In genomic region chr6:251920-252319, GRCh38 we compare ENCODE assay signal across 1 cellular context.
TF ChIP-seq lines count a peak whose summit lies in the region.

No MANE protein-coding gene starts in this region.

TF ChIP-seq in SK-N-SH treated with all-trans-retinoic acid at 6 μM for 48 hours, 23 proteins besides CTCF, POLR2A, EP300 and RAD21 (continued from another document):
- TF ChIP-seq, protein P1, sequence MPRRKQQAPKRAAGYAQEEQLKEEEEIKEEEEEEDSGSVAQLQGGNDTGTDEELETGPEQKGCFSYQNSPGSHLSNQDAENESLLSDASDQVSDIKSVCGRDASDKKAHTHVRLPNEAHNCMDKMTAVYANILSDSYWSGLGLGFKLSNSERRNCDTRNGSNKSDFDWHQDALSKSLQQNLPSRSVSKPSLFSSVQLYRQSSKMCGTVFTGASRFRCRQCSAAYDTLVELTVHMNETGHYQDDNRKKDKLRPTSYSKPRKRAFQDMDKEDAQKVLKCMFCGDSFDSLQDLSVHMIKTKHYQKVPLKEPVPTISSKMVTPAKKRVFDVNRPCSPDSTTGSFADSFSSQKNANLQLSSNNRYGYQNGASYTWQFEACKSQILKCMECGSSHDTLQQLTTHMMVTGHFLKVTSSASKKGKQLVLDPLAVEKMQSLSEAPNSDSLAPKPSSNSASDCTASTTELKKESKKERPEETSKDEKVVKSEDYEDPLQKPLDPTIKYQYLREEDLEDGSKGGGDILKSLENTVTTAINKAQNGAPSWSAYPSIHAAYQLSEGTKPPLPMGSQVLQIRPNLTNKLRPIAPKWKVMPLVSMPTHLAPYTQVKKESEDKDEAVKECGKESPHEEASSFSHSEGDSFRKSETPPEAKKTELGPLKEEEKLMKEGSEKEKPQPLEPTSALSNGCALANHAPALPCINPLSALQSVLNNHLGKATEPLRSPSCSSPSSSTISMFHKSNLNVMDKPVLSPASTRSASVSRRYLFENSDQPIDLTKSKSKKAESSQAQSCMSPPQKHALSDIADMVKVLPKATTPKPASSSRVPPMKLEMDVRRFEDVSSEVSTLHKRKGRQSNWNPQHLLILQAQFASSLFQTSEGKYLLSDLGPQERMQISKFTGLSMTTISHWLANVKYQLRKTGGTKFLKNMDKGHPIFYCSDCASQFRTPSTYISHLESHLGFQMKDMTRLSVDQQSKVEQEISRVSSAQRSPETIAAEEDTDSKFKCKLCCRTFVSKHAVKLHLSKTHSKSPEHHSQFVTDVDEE (CRISPR knock-in tag; IDR thresholded peaks at IDR 0.05): no peak
TF ChIP-seq in SK-N-SH treated with all-trans-retinoic acid at 6 μM for 48 hours: peak in this region for 0.
